Comparison of ENCODE assay signal across 12 cellular contexts in genomic region chr6:153976921-153977693, GRCh38.
DNase-seq lines count a peak whose midpoint lies in the region; ATAC-seq and TF ChIP-seq lines count a peak whose summit lies in the region.
"Had no signal": no experiment of that assay in that cellular context is flagged by ENCODE, and none has a peak within 500 bp of the region (broad histone marks: within the 10 kb centered on the region; RNA-seq: fewer than 3 reads in every experiment).

No MANE protein-coding gene starts in this region.

- no peaks in the 10 kb centered on the region for H3K4me1 ChIP-seq in lower lobe of right lung
- H3K4me1 ChIP-seq: heart left ventricle, uterus had no signal

- no peak overlapping the region for H3K27ac ChIP-seq in lower lobe of right lung
- H3K27ac ChIP-seq: heart left ventricle, uterus had no signal

- no peak overlapping the region for H3K4me3 ChIP-seq in lower lobe of right lung
- H3K4me3 ChIP-seq: heart left ventricle, uterus had no signal

- ATAC-seq in lower lobe of right lung (peak; percentile 66 to 81), omental fat pad (ENCODE audit: low FRiP score) (no peak), GM21619 (IDR thresholded peaks at IDR 0.05; ENCODE audit: unreplicated experiment) (no peak)

- H3K27me3 ChIP-seq in lower lobe of right lung (ENCODE audit: low read depth) = no peaks in the 10 kb centered on the region
- H3K27me3 ChIP-seq: heart left ventricle, uterus had no signal

- TF ChIP-seq CTCF in lower lobe of right lung (IDR thresholded peaks at IDR 0.05) (no peak), omental fat pad (IDR thresholded peaks at IDR 0.05) (no peak)

- DNase-seq in EL (peak; percentile 25), GOT3 (lab: John Stamatoyannopoulos, UW) (peak; percentile 5), SW480 (ENCODE audit: low spot score) (peak; percentile 47), lower lobe of right lung (no peak), omental fat pad (ENCODE audit: low spot score) (no peak), head of caudate nucleus (no peak), NCI-H446 treated with DMSO at 0.1 percent for 48 hours (lab: John Stamatoyannopoulos, UW) (no peak)
- DNase-seq: CD8-positive, alpha-beta memory T cell; H7; heart left ventricle; uterus had no signal

- H3K9me3 ChIP-seq in lower lobe of right lung = no peaks in the 10 kb centered on the region
- H3K9me3 ChIP-seq: heart left ventricle, uterus had no signal

- intact Hi-C loops in lower lobe of right lung (cut with DNase I) = no loop called here
- intact Hi-C loops in head of caudate nucleus (cut with DNase I) = no loop called here

- H3K36me3 ChIP-seq in lower lobe of right lung = no peaks in the 10 kb centered on the region
- H3K36me3 ChIP-seq: heart left ventricle, uterus had no signal

Comparison
In these comparisons a context has a peak if more than half of its experiments do, and no peak if none do; other contexts are left out.
1. DNase-seq: peak in EL (single experiment), GOT3 (single experiment) and SW480 (single experiment); none in lower lobe of right lung (single experiment), omental fat pad (single experiment), head of caudate nucleus (0 of 42) and NCI-H446 treated with DMSO at 0.1 percent for 48 hours (single experiment).
2. ATAC-seq: peak in lower lobe of right lung (2 of 2); none in omental fat pad (single experiment) and GM21619 (single experiment).